10 cellular contexts compared by ENCODE assay signal in the genomic region with DNA sequence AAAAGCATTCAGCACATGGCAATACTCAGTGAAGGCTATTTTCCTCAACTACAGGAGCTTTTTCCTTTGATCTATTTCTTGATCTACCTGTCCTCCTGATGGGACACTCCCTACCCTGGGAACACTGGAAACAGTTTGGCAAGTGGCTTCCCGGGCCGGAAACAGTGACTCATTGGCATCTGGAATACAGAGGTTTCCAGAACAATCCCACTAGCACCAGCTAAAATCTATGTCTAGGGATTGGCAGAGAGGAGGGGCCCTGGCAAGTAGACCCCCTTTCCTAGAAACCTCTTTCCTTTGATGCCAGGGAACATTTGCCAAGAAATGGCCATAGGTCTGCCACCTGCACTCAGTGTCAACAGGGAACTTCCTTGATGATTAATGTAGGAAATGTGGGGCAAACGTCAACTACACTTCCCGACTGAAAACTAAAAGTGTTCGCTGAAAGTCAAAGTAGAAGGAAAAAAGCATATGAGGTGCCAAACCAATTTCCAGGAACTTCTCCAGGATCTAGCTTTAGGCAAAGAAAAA. TPM values are rescaled to one million over a fixed set of nuclear protein-coding genes. Genes with fewer than 3 reads are reported as not detected.
DNase-seq lines count a peak whose midpoint lies in the region; ATAC-seq and TF ChIP-seq lines count a peak whose summit lies in the region.
"Had no signal": no experiment of that assay in that cellular context is flagged by ENCODE, and none has a peak within 500 bp of the region (broad histone marks: within the 10 kb centered on the region; RNA-seq: fewer than 3 reads in every experiment).

No MANE protein-coding gene starts in this region.

- H2AFZ ChIP-seq in PC-9 = no peak overlapping the region

- H3K79me2 ChIP-seq in PC-9 (ENCODE audit: low read depth) = peaks cover 57% of the 10 kb centered on the region

- H4K20me1 ChIP-seq in PC-9 (ENCODE audit: insufficient read depth) = no peaks in the 10 kb centered on the region

- peaks cover 38% of the 10 kb centered on the region for H3K4me1 ChIP-seq in PC-9 (replicated peaks; ENCODE audit: insufficient read depth)
- peaks cover 22 to 66% (median 59%) of the 10 kb centered on the region in 4 donors for H3K4me1 ChIP-seq in esophagus muscularis mucosa
- peaks cover 23% of the 10 kb centered on the region for H3K4me1 ChIP-seq in psoas muscle

- TF ChIP-seq CTCF in BJ (IDR thresholded peaks at IDR 0.05; ENCODE audit: insufficient read depth, low read depth, low read length) (no peak), PC-9 (conservative IDR thresholded peaks at IDR 0.05) (no peak), esophagus muscularis mucosa (IDR thresholded peaks at IDR 0.05) (no peak), psoas muscle (IDR thresholded peaks at IDR 0.05) (no peak)

- H3K4me3 ChIP-seq in BJ (ENCODE audit: low read depth, low read length) (peak overlapping the region; percentile 72), PC-9 (peak overlapping the region; percentile 88), esophagus muscularis mucosa (peak overlapping the region; percentile 55 to 73 (median 66)), psoas muscle (peak overlapping the region; percentile 75)

- H3K27ac ChIP-seq in PC-9 (peak overlapping the region; percentile 97), esophagus muscularis mucosa (replicated peaks in 1 of 4) (peak overlapping the region; percentile 80 to 85 (median 83)), psoas muscle (peak overlapping the region; percentile 83)

- H3K36me3 ChIP-seq in BJ (ENCODE audit: control insufficient read depth, insufficient read depth, low read length) = no peaks in the 10 kb centered on the region
- peaks cover 5% of the 10 kb centered on the region for H3K36me3 ChIP-seq in PC-9 (ENCODE audit: low read depth)
- no peaks in the 10 kb centered on the region for H3K36me3 ChIP-seq in esophagus muscularis mucosa
- no peaks in the 10 kb centered on the region for H3K36me3 ChIP-seq in psoas muscle (ENCODE audit: insufficient read depth in 1 of 2, low read depth in 1 of 2)

- H3K9me3 ChIP-seq in PC-9 (ENCODE audit: insufficient read depth, low read depth) (peaks cover 4% of the 10 kb centered on the region; the same call in 1 of the 2 replicates), esophagus muscularis mucosa (no peaks in the 10 kb centered on the region), psoas muscle (no peaks in the 10 kb centered on the region)

- WGBS in esophagus muscularis mucosa = 32% methylated on average over 5 of the region's 5 CpGs
- WGBS in psoas muscle, 3 donors = 8 to 11% (median 8%) methylated on average over 5 of the region's 5 CpGs

- peak overlapping the region; percentile 83 for H3K4me2 ChIP-seq in PC-9

- intact Hi-C loops in PC-9 (cut with micrococcal nuclease; ENCODE audit: unreplicated experiment) = loop anchor here (2.0 to 10.0 kb wide), 6 partner anchors 175 to 385 kb away; partner anchors contain the start of genes PMP22, TTC19 and ZSWIM7
- intact Hi-C loops in esophagus muscularis mucosa (cut with DNase I) = no loop called here
- intact Hi-C loops in psoas muscle (cut with DNase I) = no loop called here

- no TSS peak for BruUV-seq in PC-9 (replicated peaks; lab: Mats Ljungman, UMichigan)

- no peak for TF ChIP-seq EP300 in esophagus muscularis mucosa (IDR thresholded peaks at IDR 0.05)

- POLR2A ChIA-PET in BJ (lab: Charles Lee) = no interaction called here
- POLR2A ChIA-PET in PC-9 (lab: Charles Lee; ENCODE audit: unreplicated experiment) = interaction anchor here (0.6 to 0.8 kb wide), 4 partner anchors 10 to 703 kb away, joined by 3 to 11 read pairs (median 6); partner anchors contain the start of gene CENPV

- ATAC-seq in psoas muscle (peak in 3 of 4 donors; percentile 25 to 52 (median 26)), GM21529 (IDR thresholded peaks at IDR 0.05; ENCODE audit: unreplicated experiment) (no peak)
- ATAC-seq in activated CD4-positive, CD25-positive, alpha-beta regulatory T cell treated with anti-CD3 and anti-CD28 coated beads, Interleukin-2, amount 50 U/mL, for 24 hours = no peak

- no peak for TF ChIP-seq POLR2A in esophagus muscularis mucosa (IDR thresholded peaks at IDR 0.05; ENCODE audit: low read depth)

- H3F3A ChIP-seq in PC-9 (ENCODE audit: insufficient read depth, low read depth) = peaks cover 46% of the 10 kb centered on the region

- CTCF ChIA-PET in BJ (lab: Yijun Ruan, JAX) = no interaction called here
- CTCF ChIA-PET in PC-9 (lab: Charles Lee) = no interaction called here

- DNase-seq in BJ (ENCODE audit: low read depth) (no peak), PC-9 (peak; percentile 72 to 79), esophagus muscularis mucosa (ENCODE audit: extremely low spot score) (peak; percentile 53), psoas muscle (peak in 1 of 2 donors; percentile 59), activated gamma-delta T cell treated with Interleukin-2 at 50 U/mL for 16 hours (no peak)
- DNase-seq in stimulated activated CD4-positive, alpha-beta T cell treated with anti-CD3 and anti-CD28 coated beads, Interleukin-4, amount 100 ng/mL, for 1 hour = no peak
- DNase-seq: activated T-cell treated with anti-CD3 and anti-CD28 coated beads, Interleukin-2, amount 50 U/mL, for 48 hours; NCI-H526 had no signal

- H3K9me2 ChIP-seq in PC-9 (ENCODE audit: insufficient read depth) = no peaks in the 10 kb centered on the region

- no peaks in the 10 kb centered on the region for H3K27me3 ChIP-seq in BJ (ENCODE audit: control insufficient read depth, insufficient read depth, low read length)
- no peaks in the 10 kb centered on the region for H3K27me3 ChIP-seq in PC-9 (ENCODE audit: insufficient read depth, low read depth)
- H3K27me3 ChIP-seq in esophagus muscularis mucosa = no peaks in the 10 kb centered on the region
- no peaks in the 10 kb centered on the region for H3K27me3 ChIP-seq in psoas muscle (ENCODE audit: insufficient read depth in 3 of 3, low read length in 2 of 3)

RNA-seq across cellular contexts. Expression of gene FBXW10B, which starts 30.4 kb away (rescaled TPM):
- polyA plus RNA-seq in BJ (2011; rRNA removed) = 0.98 and 1.3 TPM in 2 replicates
- polyA minus RNA-seq in BJ (2011; rRNA and poly(A)+ RNA removed) = 0.14 and 2.1 TPM in 2 replicates
- 16.2 and 19.9 TPM in 2 replicates for total RNA-seq in PC-9 (2021)
- under 1 TPM in 1 of 4 donors, not detected in 3; 0.52 TPM for total RNA-seq in esophagus muscularis mucosa
- 1 to 10 TPM in 3 of 4 donors, under 1 TPM in 1; 0.61 to 5.0 (median 1.3) TPM for total RNA-seq in psoas muscle
- polyA plus RNA-seq in psoas muscle = 1 to 10 TPM in 1 of 3 donors, under 1 TPM in 2; 0.34 to 4.7 (median 0.91) TPM

RNA-seq across cellular contexts. Expression of gene TRIM16, which starts 34.2 kb away (rescaled TPM):
- polyA plus RNA-seq in BJ (2011; rRNA removed) = 35.9 and 36.5 TPM in 2 replicates
- polyA minus RNA-seq in BJ (2011; rRNA and poly(A)+ RNA removed) = 31.6 and 46.2 TPM in 2 replicates
- 213 and 243 TPM in 2 replicates for total RNA-seq in PC-9 (2021)
- total RNA-seq in esophagus muscularis mucosa = 10 to 100 TPM; 23.2 to 42.0 (median 30.4) TPM
- total RNA-seq in psoas muscle = 10 to 100 TPM; 22.8 to 47.7 (median 35.1) TPM
- polyA plus RNA-seq in psoas muscle = 10 to 100 TPM; 12.8 to 79.7 (median 20.4) TPM

RNA-seq across cellular contexts. Expression of gene ZNF286A, which starts 49.6 kb away (rescaled TPM):
- 10.4 and 13.6 TPM in 2 replicates for polyA plus RNA-seq in BJ (2011; rRNA removed)
- 10.1 and 13.2 TPM in 2 replicates for polyA minus RNA-seq in BJ (2011; rRNA and poly(A)+ RNA removed)
- total RNA-seq in PC-9 (2021) = 65.9 and 66.1 TPM in 2 replicates
- 10 to 100 TPM; 15.2 to 20.4 (median 18.9) TPM for total RNA-seq in esophagus muscularis mucosa
- 10 to 100 TPM in 1 of 4 donors, 1 to 10 TPM in 3; 6.2 to 11.8 (median 7.0) TPM for total RNA-seq in psoas muscle
- 10 to 100 TPM in 1 of 3 donors, 1 to 10 TPM in 2; 3.2 to 11.7 (median 5.2) TPM for polyA plus RNA-seq in psoas muscle

Comparison
In these comparisons a context has a peak if more than half of its experiments do, and no peak if none do; other contexts are left out.
1. DNase-seq: peak in PC-9 (2 of 2) and esophagus muscularis mucosa (single experiment); none in BJ (single experiment), stimulated activated CD4-positive, alpha-beta T cell treated with anti-CD3 and anti-CD28 coated beads, Interleukin-4, amount 100 ng/mL, for 1 hour (single experiment) and activated gamma-delta T cell treated with Interleukin-2 at 50 U/mL for 16 hours (single experiment).
2. ATAC-seq: peak in psoas muscle (3 of 4); none in activated CD4-positive, CD25-positive, alpha-beta regulatory T cell treated with anti-CD3 and anti-CD28 coated beads, Interleukin-2, amount 50 U/mL, for 24 hours (0 of 2) and GM21529 (single experiment).
3. Peak in every context shown above with its lines, with median percentiles within 50 percentile points of each other: H3K4me3 ChIP-seq and H3K27ac ChIP-seq.